Comparison of ENCODE assay signal across 13 cellular contexts in genomic region chr15:99247063-99247462, GRCh38.
"Had no signal": no experiment of that assay in that cellular context is flagged by ENCODE, and none has a peak within 500 bp of the region (broad histone marks: within the 10 kb centered on the region; RNA-seq: fewer than 3 reads in every experiment).

No MANE protein-coding gene starts in this region.

- H3K27ac Mint-ChIP-seq: endodermal cell; stimulated activated naive B cell treated with anti-CD40 and anti-IgM and Interleukin-4, amounts not matched to agents 10 μg/mL and 1 μg/mL and 100 μg/mL, for 72 hours had no signal

- DNase-seq: activated CD4-positive, alpha-beta T cell treated with anti-CD3 and anti-CD28 coated beads, Interleukin-2, amount 50 U/mL, for 4 hours; activated naive CD4-positive, alpha-beta T cell treated with Interleukin-2 at 50 U/mL for 16 hours; activated T-cell treated with anti-CD3 and anti-CD28 coated beads for 4 hours; endodermal cell; retina; stimulated activated CD4-positive, alpha-beta T cell treated with anti-CD3 and anti-CD28 coated beads, Interleukin-15, amount 100 ng/mL, for 24 hours; stimulated activated CD4-positive, alpha-beta T cell treated with anti-CD3 and anti-CD28 coated beads, Interleukin-4, amount 100 ng/mL, for 1 hour; stimulated activated naive B cell treated with anti-CD40 and anti-IgM and Interleukin-4, amounts not matched to agents 10 μg/mL and 1 μg/mL and 100 μg/mL, for 72 hours; T-helper 9 cell; thyroid gland; uterus had no signal

- H3K27me3 Mint-ChIP-seq: stimulated activated naive B cell treated with anti-CD40 and anti-IgM and Interleukin-4, amounts not matched to agents 10 μg/mL and 1 μg/mL and 100 μg/mL, for 72 hours had no signal

- H3K4me3 Mint-ChIP-seq: endodermal cell; stimulated activated naive B cell treated with anti-CD40 and anti-IgM and Interleukin-4, amounts not matched to agents 10 μg/mL and 1 μg/mL and 100 μg/mL, for 72 hours had no signal

- H3K36me3 Mint-ChIP-seq: stimulated activated naive B cell treated with anti-CD40 and anti-IgM and Interleukin-4, amounts not matched to agents 10 μg/mL and 1 μg/mL and 100 μg/mL, for 72 hours had no signal

- H3K27me3 ChIP-seq: cardiac muscle cell, thyroid gland, uterus had no signal

- H3K27ac ChIP-seq: cardiac muscle cell, thyroid gland, uterus had no signal

- H3K4me3 ChIP-seq: lung, thyroid gland, uterus had no signal

- H3K9me3 ChIP-seq: thyroid gland, uterus had no signal

- H3K4me1 ChIP-seq: uterus had no signal

- H3K9me3 Mint-ChIP-seq: endodermal cell; stimulated activated naive B cell treated with anti-CD40 and anti-IgM and Interleukin-4, amounts not matched to agents 10 μg/mL and 1 μg/mL and 100 μg/mL, for 72 hours had no signal

- H3K36me3 ChIP-seq: thyroid gland, uterus had no signal
